11 cellular contexts compared by ENCODE assay signal in the genomic region with DNA sequence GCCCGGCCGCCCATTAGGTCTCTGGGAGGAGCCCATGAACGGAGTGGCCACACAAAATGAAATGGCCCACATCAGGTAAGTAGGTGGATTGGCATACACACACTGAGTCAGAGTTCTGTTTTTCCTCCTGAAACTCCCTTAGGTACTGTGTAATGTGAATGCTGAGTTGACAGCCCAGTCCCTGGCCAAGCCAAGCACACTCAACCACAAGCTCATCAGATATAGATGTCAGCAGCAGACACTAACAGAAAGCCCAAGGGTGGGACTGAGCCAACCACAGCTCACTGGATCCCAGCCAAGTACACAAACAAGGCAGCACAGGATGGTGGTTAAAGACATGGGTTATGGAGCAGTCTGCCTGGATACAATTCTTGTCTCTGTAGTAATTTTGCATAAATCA.
DNase-seq lines count a peak whose midpoint lies in the region; ATAC-seq and TF ChIP-seq lines count a peak whose summit lies in the region.
"Had no signal": no experiment of that assay in that cellular context is flagged by ENCODE, and none has a peak within 500 bp of the region (broad histone marks: within the 10 kb centered on the region; RNA-seq: fewer than 3 reads in every experiment).

No MANE protein-coding gene starts in this region.

- H3K4me3 Mint-ChIP-seq in stimulated activated effector memory CD8-positive, alpha-beta T cell treated with anti-CD3 and anti-CD28 coated beads, Interleukin-12 subunit alpha, Interleukin-12 subunit beta, amount 100 ng/mL, for 72 hours: no peak overlapping the region
- H3K4me3 Mint-ChIP-seq in type B pancreatic cell: no peak overlapping the region
- H3K4me3 Mint-ChIP-seq: activated CD4-positive, alpha-beta T cell treated with anti-CD3 and anti-CD28 coated beads, Interleukin-2, amount 10 ng/mL, durations not matched to agents 24 days and 14 days; activated naive CD8-positive, alpha-beta T cell treated with anti-CD3 and anti-CD28 coated beads, Interleukin-2, amount 10 ng/mL, durations not matched to agents 7 days and 5 days had no signal

- intact Hi-C loops in left colon (cut with DNase I, micrococcal nuclease): no loop called here

- DNase-seq in activated CD4-positive, alpha-beta T cell treated with anti-CD3 and anti-CD28 coated beads for 48 hours: peak; percentile 6
- no peak for DNase-seq in activated CD4-positive, alpha-beta T cell treated with anti-CD3 and anti-CD28 coated beads, Interleukin-2, amount 50 U/mL, for 1 hour
- DNase-seq in RPMI7951 (ENCODE audit: low read depth) (peak; percentile 95), fibroblast of peridontal ligament (ENCODE audit: extremely low read depth) (peak; percentile 70), left colon (no peak), type B pancreatic cell (ENCODE audit: extremely low spot score, unreplicated experiment) (no peak)
- no peak for DNase-seq in stimulated activated effector memory CD8-positive, alpha-beta T cell treated with anti-CD3 and anti-CD28 coated beads, Interleukin-12 subunit alpha, Interleukin-12 subunit beta, amount 100 ng/mL, for 72 hours (ENCODE audit: low spot score in 2 of 2)
- DNase-seq: activated CD4-positive, alpha-beta T cell treated with anti-CD3 and anti-CD28 coated beads, Interleukin-2, amount 10 ng/mL, durations not matched to agents 24 days and 14 days; activated naive CD8-positive, alpha-beta T cell treated with anti-CD3 and anti-CD28 coated beads, Interleukin-2, amount 10 ng/mL, durations not matched to agents 7 days and 5 days; lower lobe of right lung had no signal

- H3K27me3 Mint-ChIP-seq in type B pancreatic cell: no peaks in the 10 kb centered on the region
- H3K27me3 Mint-ChIP-seq: activated CD4-positive, alpha-beta T cell treated with anti-CD3 and anti-CD28 coated beads, Interleukin-2, amount 10 ng/mL, durations not matched to agents 24 days and 14 days; activated naive CD8-positive, alpha-beta T cell treated with anti-CD3 and anti-CD28 coated beads, Interleukin-2, amount 10 ng/mL, durations not matched to agents 7 days and 5 days had no signal

- no peaks in the 10 kb centered on the region for H3K36me3 Mint-ChIP-seq in stimulated activated effector memory CD8-positive, alpha-beta T cell treated with anti-CD3 and anti-CD28 coated beads, Interleukin-12 subunit alpha, Interleukin-12 subunit beta, amount 100 ng/mL, for 72 hours
- no peaks in the 10 kb centered on the region for H3K36me3 Mint-ChIP-seq in type B pancreatic cell
- H3K36me3 Mint-ChIP-seq: activated naive CD8-positive, alpha-beta T cell treated with anti-CD3 and anti-CD28 coated beads, Interleukin-2, amount 10 ng/mL, durations not matched to agents 7 days and 5 days had no signal

- H3K27ac Mint-ChIP-seq in stimulated activated effector memory CD8-positive, alpha-beta T cell treated with anti-CD3 and anti-CD28 coated beads, Interleukin-12 subunit alpha, Interleukin-12 subunit beta, amount 100 ng/mL, for 72 hours: no peak overlapping the region
- H3K27ac Mint-ChIP-seq in type B pancreatic cell: no peak overlapping the region
- H3K27ac Mint-ChIP-seq: activated CD4-positive, alpha-beta T cell treated with anti-CD3 and anti-CD28 coated beads, Interleukin-2, amount 10 ng/mL, durations not matched to agents 24 days and 14 days; activated naive CD8-positive, alpha-beta T cell treated with anti-CD3 and anti-CD28 coated beads, Interleukin-2, amount 10 ng/mL, durations not matched to agents 7 days and 5 days had no signal

- H3K9me3 Mint-ChIP-seq in stimulated activated effector memory CD8-positive, alpha-beta T cell treated with anti-CD3 and anti-CD28 coated beads, Interleukin-12 subunit alpha, Interleukin-12 subunit beta, amount 100 ng/mL, for 72 hours: peaks cover 13% of the 10 kb centered on the region
- H3K9me3 Mint-ChIP-seq in type B pancreatic cell: peaks cover 6% of the 10 kb centered on the region
- H3K9me3 Mint-ChIP-seq: activated naive CD8-positive, alpha-beta T cell treated with anti-CD3 and anti-CD28 coated beads, Interleukin-2, amount 10 ng/mL, durations not matched to agents 7 days and 5 days had no signal

- H3K4me1 Mint-ChIP-seq in stimulated activated effector memory CD8-positive, alpha-beta T cell treated with anti-CD3 and anti-CD28 coated beads, Interleukin-12 subunit alpha, Interleukin-12 subunit beta, amount 100 ng/mL, for 72 hours: no peaks in the 10 kb centered on the region
- peaks cover 3% of the 10 kb centered on the region for H3K4me1 Mint-ChIP-seq in type B pancreatic cell (ENCODE audit: unreplicated experiment)
- H3K4me1 Mint-ChIP-seq: activated CD4-positive, alpha-beta T cell treated with anti-CD3 and anti-CD28 coated beads, Interleukin-2, amount 10 ng/mL, durations not matched to agents 24 days and 14 days; activated naive CD8-positive, alpha-beta T cell treated with anti-CD3 and anti-CD28 coated beads, Interleukin-2, amount 10 ng/mL, durations not matched to agents 7 days and 5 days had no signal

- ATAC-seq in stimulated activated effector memory CD8-positive, alpha-beta T cell treated with anti-CD3 and anti-CD28 coated beads, Interleukin-12 subunit alpha, Interleukin-12 subunit beta, amount 100 ng/mL, for 72 hours: peak; percentile 28
- ATAC-seq in HG02973 (IDR thresholded peaks at IDR 0.05; ENCODE audit: unreplicated experiment) (no peak), left colon (no peak)
- ATAC-seq: lower lobe of right lung had no signal

- TF ChIP-seq CTCF in type B pancreatic cell (conservative IDR thresholded peaks at IDR 0.05): no peak

Comparison
In these comparisons a context has a peak if more than half of its experiments do, and no peak if none do; other contexts are left out.
1. DNase-seq: peak in activated CD4-positive, alpha-beta T cell treated with anti-CD3 and anti-CD28 coated beads for 48 hours (single experiment), RPMI7951 (single experiment) and fibroblast of peridontal ligament (single experiment); none in activated CD4-positive, alpha-beta T cell treated with anti-CD3 and anti-CD28 coated beads, Interleukin-2, amount 50 U/mL, for 1 hour (single experiment), stimulated activated effector memory CD8-positive, alpha-beta T cell treated with anti-CD3 and anti-CD28 coated beads, Interleukin-12 subunit alpha, Interleukin-12 subunit beta, amount 100 ng/mL, for 72 hours (0 of 2), left colon (0 of 2) and type B pancreatic cell (single experiment).